In genomic region chr14:91269076-91269991, GRCh38 we compare ENCODE assay signal across 10 cellular contexts. TPM values are rescaled to one million over a fixed set of nuclear protein-coding genes. Genes with fewer than 3 reads are reported as not detected.
DNase-seq lines count a peak whose midpoint lies in the region; ATAC-seq, FAIRE-seq and TF ChIP-seq lines count a peak whose summit lies in the region.
"Had no signal": no experiment of that assay in that cellular context is flagged by ENCODE, and none has a peak within 500 bp of the region (broad histone marks: within the 10 kb centered on the region; RNA-seq: fewer than 3 reads in every experiment).

No MANE protein-coding gene starts in this region.

- intact Hi-C loops in tibial artery (cut with DNase I; ENCODE audit: low total_unique reads), result no loop called here

- H3K4me1 Mint-ChIP-seq in astrocyte (ENCODE audit: low read depth, unreplicated experiment), result no peaks in the 10 kb centered on the region

- H3K4me1 ChIP-seq in astrocyte (ENCODE audit: insufficient read depth, low read length) (no peaks in the 10 kb centered on the region), tibial artery (peaks cover 0 to 15% (median 12%) of the 10 kb centered on the region in 4 donors)
- H3K4me1 ChIP-seq: BE2C had no signal

- no peak overlapping the region for H3K4me3 Mint-ChIP-seq in astrocyte (ENCODE audit: unreplicated experiment)

- peak in 1 of 2 donors; percentile 13 for ATAC-seq in activated naive CD4-positive, alpha-beta T cell treated with anti-CD3 and anti-CD28 coated beads, Interleukin-2, amount 50 U/mL, for 72 hours
- ATAC-seq in left lobe of liver (peak; percentile 31), GM19324 (IDR thresholded peaks at IDR 0.05; ENCODE audit: low FRiP score, unreplicated experiment) (no peak), GM19351 (IDR thresholded peaks at IDR 0.05; ENCODE audit: unreplicated experiment) (no peak)

- H3K27ac ChIP-seq in astrocyte (ENCODE audit: low read depth, low read length), result no peak overlapping the region
- H3K27ac ChIP-seq in tibial artery, result no peak overlapping the region

- no peaks in the 10 kb centered on the region for H3K79me2 ChIP-seq in astrocyte (ENCODE audit: insufficient read depth, low read length)

- H3K9ac ChIP-seq in astrocyte (ENCODE audit: low read length), result no peak overlapping the region

- no peaks in the 10 kb centered on the region for H3K9me3 ChIP-seq in astrocyte (ENCODE audit: insufficient read depth, low read depth, low read length)
- H3K9me3 ChIP-seq in tibial artery, result no peaks in the 10 kb centered on the region
- H3K9me3 ChIP-seq: BE2C had no signal

- FAIRE-seq in astrocyte (lab: Jason Lieb, UNC), result no peak

- H3K4me3 ChIP-seq in astrocyte (ENCODE audit: insufficient read depth, low read depth, low read length) (no peak overlapping the region), tibial artery (peak overlapping the region; percentile 1 to 30)

- peaks cover 22% of the 10 kb centered on the region for H3K27me3 Mint-ChIP-seq in astrocyte (ENCODE audit: low read depth, unreplicated experiment)

- peak overlapping the region; percentile 2 for H3K4me2 ChIP-seq in astrocyte (ENCODE audit: low read length)

- H3K36me3 Mint-ChIP-seq in activated naive CD4-positive, alpha-beta T cell treated with anti-CD3 and anti-CD28 coated beads, Interleukin-2, amount 50 U/mL, for 72 hours, result peaks cover 0 to 15% of the 10 kb centered on the region in 2 donors
- H3K36me3 Mint-ChIP-seq in astrocyte (ENCODE audit: low read depth, unreplicated experiment), result no peaks in the 10 kb centered on the region

- TF ChIP-seq CTCF in astrocyte (IDR thresholded peaks at IDR 0.05; ENCODE audit: insufficient read depth, low read depth, low read length), result no peak
- no peak for TF ChIP-seq CTCF in tibial artery (IDR thresholded peaks at IDR 0.05)

- no peaks in the 10 kb centered on the region for H3K36me3 ChIP-seq in astrocyte (ENCODE audit: insufficient read depth, low read length)
- no peaks in the 10 kb centered on the region for H3K36me3 ChIP-seq in tibial artery
- H3K36me3 ChIP-seq: BE2C had no signal

- no peak for DNase-seq in activated naive CD4-positive, alpha-beta T cell treated with anti-CD3 and anti-CD28 coated beads, Interleukin-2, amount 50 U/mL, for 72 hours (ENCODE audit: low spot score in 2 of 2)
- no peak for DNase-seq in activated naive CD4-positive, alpha-beta T cell treated with Interleukin-2 at 50 U/mL for 16 hours
- DNase-seq in astrocyte (ENCODE audit: low read depth) (no peak), left lobe of liver (ENCODE audit: low spot score) (no peak), tibial artery (no peak)
- DNase-seq in NK-92 treated with Interleukin-12 subunit alpha and Interleukin-12 subunit beta, amount 100 ng/mL, for 24 hours (lab: John Stamatoyannopoulos, UW), result no peak
- DNase-seq: BE2C; effector CD4-positive, alpha-beta T cell had no signal

- H3K27me3 ChIP-seq in astrocyte (ENCODE audit: insufficient read depth, low read length), result peaks cover 13% of the 10 kb centered on the region
- peaks cover 0 to 14% of the 10 kb centered on the region in 2 donors for H3K27me3 ChIP-seq in tibial artery
- H3K27me3 ChIP-seq: BE2C had no signal

- no peaks in the 10 kb centered on the region for H4K20me1 ChIP-seq in astrocyte (ENCODE audit: insufficient read depth, low read length)

- peak overlapping the region; percentile 26 for H2AFZ ChIP-seq in astrocyte (ENCODE audit: low read depth, low read length)

- no peaks in the 10 kb centered on the region for H3K9me3 Mint-ChIP-seq in activated naive CD4-positive, alpha-beta T cell treated with anti-CD3 and anti-CD28 coated beads, Interleukin-2, amount 50 U/mL, for 72 hours
- H3K9me3 Mint-ChIP-seq in astrocyte (ENCODE audit: unreplicated experiment), result no peaks in the 10 kb centered on the region

- H3K27ac Mint-ChIP-seq in activated naive CD4-positive, alpha-beta T cell treated with anti-CD3 and anti-CD28 coated beads, Interleukin-2, amount 50 U/mL, for 72 hours, result peak overlapping the region; percentile 36 to 85
- H3K27ac Mint-ChIP-seq in astrocyte (ENCODE audit: unreplicated experiment), result no peak overlapping the region

RNA-seq across cellular contexts. Expression of gene GPR68, which starts 24.8 kb away (rescaled TPM):
- total RNA-seq in activated naive CD4-positive, alpha-beta T cell treated with anti-CD3 and anti-CD28 coated beads, Interleukin-2, amount 50 U/mL, for 72 hours, result 10 to 100 TPM in 1 of 2 donors, 1 to 10 TPM in 1; 4.6 to 12.7 TPM
- total RNA-seq in astrocyte (0.38 and 0.50 TPM in 2 replicates), left lobe of liver (0.10 TPM)
